ENCODE assay signal across 8 cellular contexts in the genomic region with DNA sequence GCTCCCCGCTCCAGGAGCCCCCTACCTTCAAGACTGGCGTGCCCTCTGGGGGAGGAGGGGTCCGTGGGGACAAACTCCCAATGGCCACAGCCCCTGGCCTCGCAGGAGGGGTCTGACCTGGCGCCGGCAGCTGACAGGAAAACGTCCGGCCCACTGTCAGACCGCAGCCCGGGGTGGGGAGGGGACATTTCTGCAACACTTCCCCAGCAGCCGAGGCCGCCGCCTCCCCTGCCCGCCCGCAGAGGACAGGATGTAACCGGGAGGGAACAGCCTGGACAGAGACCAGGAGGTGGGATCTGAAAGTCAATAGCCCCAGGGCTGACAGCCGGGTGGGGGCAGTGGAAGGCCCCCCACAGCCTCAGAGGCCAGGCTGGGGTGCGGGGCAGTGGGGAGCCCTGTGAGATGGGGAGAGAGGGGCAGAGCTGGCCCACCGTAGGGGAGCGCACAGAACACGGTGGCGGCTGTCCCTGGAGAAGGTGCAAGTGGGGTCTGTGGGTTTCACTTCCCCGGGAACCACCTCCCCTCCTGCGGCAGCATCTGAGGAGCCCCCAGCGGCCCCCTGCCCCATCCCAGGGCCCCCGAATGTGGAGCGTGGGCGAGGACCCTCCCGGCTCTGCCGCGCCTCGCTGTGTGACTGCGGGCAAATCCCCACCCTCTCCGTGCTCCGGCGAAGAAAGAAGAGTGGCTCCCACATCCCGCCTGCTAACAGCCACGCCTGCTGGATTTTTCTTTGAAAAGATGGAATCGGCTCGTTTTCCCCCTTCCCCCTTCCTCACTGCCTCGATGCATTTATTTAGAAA. TPM values are rescaled to one million over a fixed set of nuclear protein-coding genes. Genes with fewer than 3 reads are reported as not detected.
DNase-seq lines count a peak whose midpoint lies in the region; ATAC-seq and TF ChIP-seq lines count a peak whose summit lies in the region.

A gene with protein sequence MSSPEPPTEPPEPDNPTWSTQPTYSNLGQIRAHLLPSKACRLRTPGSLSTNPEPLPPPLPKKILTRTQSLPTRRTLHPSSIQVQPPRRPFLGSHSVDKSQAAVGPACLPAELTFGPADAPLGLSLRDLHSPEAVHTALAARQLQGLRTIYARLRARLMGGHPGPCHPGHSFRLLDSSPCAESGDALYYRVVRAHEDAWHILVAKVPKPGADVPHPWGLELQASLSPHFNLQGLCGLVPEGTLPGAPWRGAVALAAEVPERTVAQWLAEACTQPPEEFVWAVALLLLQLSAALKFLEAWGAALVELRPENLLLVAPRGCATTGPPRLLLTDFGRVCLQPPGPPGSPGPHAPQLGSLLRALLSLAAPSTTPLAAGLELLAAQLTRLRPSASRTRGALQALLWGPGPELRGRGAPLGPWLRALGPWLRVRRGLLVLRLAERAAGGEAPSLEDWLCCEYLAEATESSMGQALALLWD (minus strand): TSS at position 114 of the 800 bp plus-strand sequence. CDS start 1,244 bp downstream, outside the sequence.

- H3K4me3 Mint-ChIP-seq in memory B cell = peak within 1 kb of the TSS; percentile 76

- no peak for TF ChIP-seq CTCF in tibial artery (IDR thresholded peaks at IDR 0.05)

- no peaks in the 10 kb centered on the region for H3K27me3 Mint-ChIP-seq in memory B cell

- peak within 1 kb of the TSS; percentile 8 to 14 for H3K4me3 ChIP-seq in tibial artery

- H3K4me1 Mint-ChIP-seq in memory B cell = peaks cover 11% of the 10 kb centered on the region

- intact Hi-C loops in tibial artery (cut with DNase I; ENCODE audit: low total_unique reads) = no loop called here

- H3K36me3 Mint-ChIP-seq in memory B cell = no peaks in the 10 kb centered on the region

- peak; percentile 48 for ATAC-seq in memory B cell (ENCODE audit: low read depth)
- ATAC-seq in GM21381 (IDR thresholded peaks at IDR 0.05; ENCODE audit: unreplicated experiment) = no peak
- ATAC-seq in GM18498 (IDR thresholded peaks at IDR 0.05; ENCODE audit: unreplicated experiment) = no peak
- ATAC-seq in HG02759 (IDR thresholded peaks at IDR 0.05; ENCODE audit: unreplicated experiment) = no peak

- no peaks in the 10 kb centered on the region for H3K9me3 ChIP-seq in tibial artery

- H3K9me3 Mint-ChIP-seq in memory B cell = no peaks in the 10 kb centered on the region

- peaks cover 0 to 14% (median 7%) of the 10 kb centered on the region in 4 donors for H3K4me1 ChIP-seq in tibial artery

- H3K36me3 ChIP-seq in tibial artery = peaks cover 0 to 8% (median 7%) of the 10 kb centered on the region in 3 donors

- no peaks in the 10 kb centered on the region for H3K27me3 ChIP-seq in tibial artery

- DNase-seq in ELR (ENCODE audit: low read depth) (peak; percentile 58), NCI-H69 (lab: John Stamatoyannopoulos, UW) (peak; percentile 66), dermis blood vessel endothelial cell (peak; percentile 29), memory B cell (ENCODE audit: low spot score in 2 of 2) (no peak), tibial artery (peak; percentile 79 to 84)

- H3K27ac ChIP-seq in tibial artery = no peak within 1 kb of the TSS

- H3K27ac Mint-ChIP-seq in memory B cell = peak within 1 kb of the TSS; percentile 37

RNA-seq across cellular contexts. Expression of the gene that starts here (rescaled TPM):
- total RNA-seq in dermis blood vessel endothelial cell = 0.17 and 0.19 TPM in 2 replicates

Comparison
In these comparisons a context has a peak if more than half of its experiments do, and no peak if none do; other contexts are left out.
1. Peak in DNase-seq in dermis blood vessel endothelial cell; RNA of the gene not detected or under 1 TPM.
2. DNase-seq: peak in ELR (single experiment), NCI-H69 (single experiment) and tibial artery (2 of 2); none in memory B cell (0 of 2).